ENCODE assay signal across 17 cellular contexts in the genomic region with DNA sequence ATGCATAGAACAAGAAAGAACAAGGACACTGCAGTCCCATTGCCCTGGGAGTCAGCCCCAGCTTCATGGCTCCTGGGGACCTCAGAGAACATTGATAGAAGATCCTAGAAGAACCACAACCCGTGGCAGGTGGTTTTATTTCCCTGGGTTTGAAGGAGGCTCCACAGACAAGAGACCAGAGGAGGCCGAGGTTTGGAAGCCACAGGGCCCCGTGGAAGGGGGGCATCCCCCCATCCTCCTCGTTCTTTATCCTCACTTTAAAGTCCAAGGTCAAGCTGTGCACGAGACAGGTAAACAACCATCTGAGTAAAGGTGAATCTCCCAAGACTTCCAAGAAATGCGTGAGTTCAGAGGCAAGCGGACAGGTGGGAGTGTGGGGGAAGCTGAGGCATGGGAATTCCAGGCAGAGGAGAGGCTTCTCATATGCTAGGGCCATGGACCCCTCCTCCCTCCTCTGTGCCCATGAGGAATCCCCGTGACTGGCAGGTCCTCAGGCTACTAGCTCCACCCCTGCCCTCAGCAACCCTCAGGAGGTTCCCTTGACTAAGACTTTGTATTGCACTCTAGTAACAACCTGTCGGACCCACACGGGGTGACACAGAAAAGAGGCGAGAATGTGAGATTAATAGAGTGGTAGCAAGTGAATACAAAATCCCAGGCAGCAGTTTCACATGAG. TPM values are rescaled to one million over a fixed set of nuclear protein-coding genes. Genes with fewer than 3 reads are reported as not detected.
DNase-seq lines count a peak whose midpoint lies in the region; ATAC-seq, FAIRE-seq and TF ChIP-seq lines count a peak whose summit lies in the region.
"Had no signal": no experiment of that assay in that cellular context is flagged by ENCODE, and none has a peak within 500 bp of the region (broad histone marks: within the 10 kb centered on the region; RNA-seq: fewer than 3 reads in every experiment).

No MANE protein-coding gene starts in this region.

- H4K20me1 ChIP-seq in K562 (replicated peaks; ENCODE audit: control insufficient read depth, insufficient read depth, low read length), result no peaks in the 10 kb centered on the region

- no peak for ATAC-seq in Right ventricle myocardium inferior
- ATAC-seq in K562, result no peak
- ATAC-seq in HG02759 (IDR thresholded peaks at IDR 0.05; ENCODE audit: unreplicated experiment), result no peak
- no peak for ATAC-seq in GM21529 (IDR thresholded peaks at IDR 0.05; ENCODE audit: unreplicated experiment)
- ATAC-seq: Panc1 had no signal

- TF ChIP-seq POLR2A in K562 (conservative IDR thresholded peaks at IDR 0.05) (no peak), thyroid gland (IDR thresholded peaks at IDR 0.05) (no peak)

- POLR2A ChIA-PET in K562 (lab: Yijun Ruan, JAX), result interaction anchor here (0.6 kb wide), 1 partner anchor 12 kb away, joined by 3 read pairs; no protein-coding TSS in a partner anchor

- H3K27me3 ChIP-seq in cardiac muscle cell (no peaks in the 10 kb centered on the region), K562 (ENCODE audit: control insufficient read depth in 2 of 2, insufficient read depth in 2 of 2, low read length in 2 of 2) (no peaks in the 10 kb centered on the region), mucosa of rectum (ENCODE audit: control insufficient read depth in 2 of 2, insufficient read depth in 2 of 2, low read length in 2 of 2) (no peaks in the 10 kb centered on the region), thyroid gland (no peaks in the 10 kb centered on the region)
- H3K27me3 ChIP-seq: breast epithelium, vagina had no signal

- BruUV-seq in K562 (replicated peaks; lab: Mats Ljungman, UMichigan), result no TSS peak

- TF ChIP-seq EP300 in K562 (IDR thresholded peaks at IDR 0.05; ENCODE audit: low read length), result no peak

- peak overlapping the region; percentile 24; the same call in 1 of the 2 replicates for H3K4me2 ChIP-seq in K562 (ENCODE audit: insufficient read depth, low read length)

- H3K9ac ChIP-seq in K562 (ENCODE audit: insufficient read depth in 1 of 2, low read depth in 2 of 2, low read length in 2 of 2) (peak overlapping the region in 1 of 2 experiments; percentile 64; a peak in 2 of 4 replicates), mucosa of rectum (ENCODE audit: low read depth in 1 of 2, low read length in 2 of 2) (no peak overlapping the region)

- no peak for TF ChIP-seq RAD21 in K562 (CRISPR knock-in tag; conservative IDR thresholded peaks at IDR 0.05 in 1 of 2, IDR thresholded peaks at IDR 0.05 in 1 of 2)

- H3K4me1 ChIP-seq in cardiac muscle cell (ENCODE audit: low read depth) (peaks cover 13% of the 10 kb centered on the region), K562 (replicated peaks in 1 of 2; ENCODE audit: control insufficient read depth in 2 of 2, insufficient read depth in 2 of 2, low read length in 2 of 2) (peaks cover 6 to 17% of the 10 kb centered on the region in 2 experiments; a peak in 3 of 5 replicates), mucosa of rectum (ENCODE audit: control insufficient read depth in 2 of 2, insufficient read depth in 2 of 2, low read length in 2 of 2) (peaks cover 8 to 14% of the 10 kb centered on the region in 2 donors), thyroid gland (peaks cover 18 to 30% of the 10 kb centered on the region in 2 donors)

- DNase-seq in cardiac muscle cell (ENCODE audit: low read depth in 1 of 2, low spot score in 1 of 2), result no peak
- DNase-seq in Right ventricle myocardium inferior (ENCODE audit: missing footprints), result no peak
- DNase-seq in K562 (ENCODE audit: extremely low read depth in 1 of 4, low spot score in 3 of 4), result no peak
- DNase-seq in thyroid gland, result peak; percentile 48 to 53
- DNase-seq in inferior parietal cortex (ENCODE audit: extremely low spot score), result no peak
- DNase-seq: activated gamma-delta T cell treated with Interleukin-2 at 50 U/mL for 16 hours, DMS53, NCI-H1417 treated with DMSO at 0.1 percent for 48 hours, NCI-H510A had no signal

- H3K9me1 ChIP-seq in K562 (ENCODE audit: control insufficient read depth, insufficient read depth, low read length), result no peaks in the 10 kb centered on the region

- in situ Hi-C loops in K562 (cut with MboI), result loop anchor here (25.0 kb wide), 4 partner anchors 102 to 1602 kb away; a partner anchor contains a TSS

- H3K27ac ChIP-seq in cardiac muscle cell, result peak overlapping the region; percentile 28
- no peak overlapping the region for H3K27ac ChIP-seq in K562 (ENCODE audit: extremely low read depth, low read depth, low read length)
- peak overlapping the region; percentile 62 to 71 for H3K27ac ChIP-seq in mucosa of rectum (ENCODE audit: low read depth in 2 of 2, low read length in 2 of 2)
- peak overlapping the region; percentile 76 to 88 (median 80) for H3K27ac ChIP-seq in thyroid gland
- H3K27ac ChIP-seq: vagina had no signal

- H3K4me3 ChIP-seq in cardiac muscle cell (no peak overlapping the region), K562 (no peak overlapping the region), mucosa of rectum (ENCODE audit: low read length in 2 of 2) (no peak overlapping the region), thyroid gland (replicated peaks in 1 of 3) (no peak overlapping the region)
- H3K4me3 ChIP-seq: lung had no signal

- no peaks in the 10 kb centered on the region for H3K36me3 ChIP-seq in cardiac muscle cell
- H3K36me3 ChIP-seq in K562 (ENCODE audit: control insufficient read depth, insufficient read depth, low read length), result no peaks in the 10 kb centered on the region
- no peaks in the 10 kb centered on the region for H3K36me3 ChIP-seq in mucosa of rectum (ENCODE audit: control insufficient read depth in 2 of 2, insufficient read depth in 2 of 2, low read length in 2 of 2)
- H3K36me3 ChIP-seq in thyroid gland, result no peaks in the 10 kb centered on the region
- H3K36me3 ChIP-seq: breast epithelium, vagina had no signal

- 57% methylated on average over 10 of the region's 11 CpGs for WGBS in K562 (ENCODE audit: insufficient coverage, low coverage, missing lambda C conversion rate)
- WGBS in thyroid gland, 2 donors, result 63 to 66% methylated on average over 11 of the region's 11 CpGs

- CTCF ChIA-PET in K562 (lab: Yijun Ruan, JAX; ENCODE audit: low intra/inter-chr PET ratio), result no interaction called here

- H3K9me3 ChIP-seq in cardiac muscle cell (ENCODE audit: low read depth) (no peaks in the 10 kb centered on the region), K562 (replicated peaks; ENCODE audit: control insufficient read depth, insufficient read depth, low read depth, low read length) (no peaks in the 10 kb centered on the region), mucosa of rectum (ENCODE audit: control insufficient read depth in 2 of 2, low read length in 2 of 2) (no peaks in the 10 kb centered on the region), thyroid gland (no peaks in the 10 kb centered on the region)
- H3K9me3 ChIP-seq: breast epithelium, vagina had no signal

- H3K79me2 ChIP-seq in K562 (ENCODE audit: control insufficient read depth, insufficient read depth, low read length), result no peaks in the 10 kb centered on the region

- TF ChIP-seq CTCF in cardiac muscle cell (IDR thresholded peaks at IDR 0.05; ENCODE audit: low read depth, low read length), result no peak
- TF ChIP-seq CTCF in K562 (IDR thresholded peaks at IDR 0.05 in 2 of 3, conservative IDR thresholded peaks at IDR 0.05 in 1 of 3; ENCODE audit: insufficient read depth in 2 of 3, low read depth in 1 of 3, low read length in 3 of 3), result no peak
- no peak for TF ChIP-seq CTCF in thyroid gland (IDR thresholded peaks at IDR 0.05)

- intact Hi-C loops in Right ventricle myocardium inferior (cut with DNase I), result no loop called here
- intact Hi-C loops in K562 (cut with micrococcal nuclease), result no loop called here
- intact Hi-C loops in thyroid gland (cut with DNase I), result no loop called here

- FAIRE-seq in K562 (lab: Jason Lieb, UNC), result no peak
- FAIRE-seq: endothelial cell of umbilical vein had no signal

- H2AFZ ChIP-seq in K562 (ENCODE audit: low read depth, low read length), result peak overlapping the region; percentile 66; the same call in 1 of the 2 replicates

RNA-seq across cellular contexts. Expression of a gene that starts 0.9 kb away (rescaled TPM):
- 23.6 and 30.4 TPM in 2 replicates for total RNA-seq in cardiac muscle cell
- 24.1 and 42.8 TPM in 2 replicates for polyA plus RNA-seq in cardiac muscle cell
- total RNA-seq in Right ventricle myocardium inferior, result 14.8 TPM
- 2.1 and 6.2 TPM in 2 replicates for total RNA-seq in K562 (2011; cell fraction: chromatin; rRNA removed; ENCODE audit: low replicate concordance)
- 3.9 and 4.2 TPM in 2 replicates for total RNA-seq in K562 (2011; cell fraction: nucleolus; rRNA removed)
- total RNA-seq in K562 (2011; cell fraction: nucleoplasm; rRNA removed), result 3.4 and 4.7 TPM in 2 replicates
- 21.2 and 30.2 TPM in 2 replicates for total RNA-seq in K562 (2014; rRNA removed)
- total RNA-seq in K562 (2014; rRNA removed; fragmentation: Illumina TruSeq; extraction: Trizol), result 9.6 and 11.6 TPM in 2 replicates
- 21.3 and 22.4 TPM in 2 replicates for total RNA-seq in K562 (2015; rRNA removed; fragmentation: Illumina TruSeq; extraction: Trizol)
- total RNA-seq in K562 (2021), result 15.3 and 15.6 TPM in 2 replicates
- polyA plus RNA-seq in K562 (2011; rRNA removed), result 2.9 and 3.4 TPM in 2 replicates
- polyA plus RNA-seq in K562 (2011; cell fraction: cytosol; rRNA removed), result 2.2 and 6.1 TPM in 2 replicates
- 1.7 and 5.0 TPM in 2 replicates for polyA plus RNA-seq in K562 (2011; cell fraction: nucleus; rRNA removed)
- 25.2 and 83.2 TPM in 2 replicates for polyA plus RNA-seq in K562 (2012)
- 30.1 and 33.7 TPM in 2 replicates for polyA plus RNA-seq in K562 (2014; fragmentation: Illumina TruSeq; extraction: Trizol)
- polyA plus RNA-seq in K562 (2014; fragmentation: Nextera tagmentation; extraction: Ambion mirVana), result 10 to 100 TPM; 16.6 to 22.9 TPM
- 15.6 and 15.8 TPM in 2 replicates for polyA plus RNA-seq in K562 (2014; rRNA removed)
- 0.67 and 0.99 TPM in 2 replicates for polyA minus RNA-seq in K562 (2011; rRNA and poly(A)+ RNA removed)
- polyA minus RNA-seq in K562 (2011; cell fraction: cytosol; rRNA and poly(A)+ RNA removed), result 0.46 and 0.57 TPM in 2 replicates
- 1.2 and 1.3 TPM in 2 replicates for polyA minus RNA-seq in K562 (2011; cell fraction: nucleus; rRNA and poly(A)+ RNA removed)
- 100 to 1,000 TPM in 2 of 4 donors, 10 to 100 TPM in 2; 84.9 to 162 (median 118) TPM for total RNA-seq in thyroid gland

RNA-seq across cellular contexts. Expression of a gene that starts 13.9 kb away (rescaled TPM):
- 0.67 and 1.6 TPM in 2 replicates for total RNA-seq in cardiac muscle cell
- polyA plus RNA-seq in cardiac muscle cell, result 0.83 and 5.4 TPM in 2 replicates
- total RNA-seq in Right ventricle myocardium inferior, result 1.8 TPM
- 1.3 and 2.9 TPM in 2 replicates for total RNA-seq in K562 (2011; cell fraction: chromatin; rRNA removed; ENCODE audit: low replicate concordance)
- 2.6 and 3.0 TPM in 2 replicates for total RNA-seq in K562 (2011; cell fraction: nucleolus; rRNA removed)
- total RNA-seq in K562 (2011; cell fraction: nucleoplasm; rRNA removed), result 1.5 and 2.9 TPM in 2 replicates
- total RNA-seq in K562 (2014; rRNA removed), result 1.8 and 3.2 TPM in 2 replicates
- 0.64 and 0.73 TPM in 2 replicates for total RNA-seq in K562 (2014; rRNA removed; fragmentation: Illumina TruSeq; extraction: Trizol)
- 1.6 and 1.9 TPM in 2 replicates for total RNA-seq in K562 (2015; rRNA removed; fragmentation: Illumina TruSeq; extraction: Trizol)
- total RNA-seq in K562 (2021), result 1.1 and 1.2 TPM in 2 replicates
- 0.39 and 0.92 TPM in 2 replicates for polyA plus RNA-seq in K562 (2011; rRNA removed)
- 0.27 and 1.2 TPM in 2 replicates for polyA plus RNA-seq in K562 (2011; cell fraction: cytosol; rRNA removed)
- 1.2 and 3.8 TPM in 2 replicates for polyA plus RNA-seq in K562 (2011; cell fraction: nucleus; rRNA removed)
- polyA plus RNA-seq in K562 (2012), result 2.4 and 5.4 TPM in 2 replicates
- polyA plus RNA-seq in K562 (2014; fragmentation: Illumina TruSeq; extraction: Trizol), result 1.3 and 2.1 TPM in 2 replicates
- 1 to 10 TPM; 2.4 to 2.9 TPM for polyA plus RNA-seq in K562 (2014; fragmentation: Nextera tagmentation; extraction: Ambion mirVana)
- polyA plus RNA-seq in K562 (2014; rRNA removed), result 1.5 and 1.7 TPM in 2 replicates
- polyA minus RNA-seq in K562 (2011; rRNA and poly(A)+ RNA removed), result 0.46 TPM in 1 of 2 replicates, not detected in the other
- polyA minus RNA-seq in K562 (2011; cell fraction: cytosol; rRNA and poly(A)+ RNA removed), result not detected in 2 replicates
- 0.22 and 0.67 TPM in 2 replicates for polyA minus RNA-seq in K562 (2011; cell fraction: nucleus; rRNA and poly(A)+ RNA removed)
- total RNA-seq in thyroid gland, result 10 to 100 TPM in 3 of 4 donors, 1 to 10 TPM in 1; 3.6 to 35.9 (median 20.9) TPM
- total RNA-seq: endothelial cell of umbilical vein, vagina had no signal
- polyA plus RNA-seq: endothelial cell of umbilical vein had no signal

RNA-seq across cellular contexts. Expression of a gene that starts 27.1 kb away (rescaled TPM):
- total RNA-seq in cardiac muscle cell, result not detected in 2 replicates
- polyA plus RNA-seq in cardiac muscle cell, result 1.4 and 2.4 TPM in 2 replicates
- total RNA-seq in Right ventricle myocardium inferior, result not detected
- total RNA-seq in K562 (2011; cell fraction: chromatin; rRNA removed; ENCODE audit: low replicate concordance), result 0.28 and 2.5 TPM in 2 replicates
- total RNA-seq in K562 (2011; cell fraction: nucleolus; rRNA removed), result 0.66 TPM in 1 of 2 replicates, not detected in the other
- total RNA-seq in K562 (2011; cell fraction: nucleoplasm; rRNA removed), result 0.61 and 0.88 TPM in 2 replicates
- total RNA-seq in K562 (2014; rRNA removed), result not detected in 2 replicates
- not detected in 2 replicates for total RNA-seq in K562 (2014; rRNA removed; fragmentation: Illumina TruSeq; extraction: Trizol)
- not detected in 2 replicates for total RNA-seq in K562 (2015; rRNA removed; fragmentation: Illumina TruSeq; extraction: Trizol)
- total RNA-seq in K562 (2021), result not detected in 2 replicates
- 0.54 TPM in 1 of 2 replicates, not detected in the other for polyA plus RNA-seq in K562 (2011; rRNA removed)
- not detected in 2 replicates for polyA plus RNA-seq in K562 (2011; cell fraction: cytosol; rRNA removed)
- polyA plus RNA-seq in K562 (2011; cell fraction: nucleus; rRNA removed), result 0.70 and 3.3 TPM in 2 replicates
- 0.14 TPM in 1 of 2 replicates, not detected in the other for polyA plus RNA-seq in K562 (2012)
- polyA plus RNA-seq in K562 (2014; fragmentation: Illumina TruSeq; extraction: Trizol), result not detected in 2 replicates
- not detected for polyA plus RNA-seq in K562 (2014; fragmentation: Nextera tagmentation; extraction: Ambion mirVana)
- polyA plus RNA-seq in K562 (2014; rRNA removed), result 0.16 TPM in 1 of 2 replicates, not detected in the other
- 0.78 TPM in 1 of 2 replicates, not detected in the other for polyA minus RNA-seq in K562 (2011; rRNA and poly(A)+ RNA removed)
- polyA minus RNA-seq in K562 (2011; cell fraction: cytosol; rRNA and poly(A)+ RNA removed), result not detected in 2 replicates
- polyA minus RNA-seq in K562 (2011; cell fraction: nucleus; rRNA and poly(A)+ RNA removed), result not detected in 2 replicates
- total RNA-seq in thyroid gland, result under 1 TPM in 2 of 4 donors, not detected in 2; 0.27 to 0.63 TPM
- total RNA-seq: breast epithelium, endothelial cell of umbilical vein, vagina had no signal
- polyA plus RNA-seq: lung had no signal

RNA-seq across cellular contexts. Expression of a gene that starts 57.0 kb away (rescaled TPM):
- 23.8 and 28.8 TPM in 2 replicates for total RNA-seq in cardiac muscle cell
- polyA plus RNA-seq in cardiac muscle cell, result 21.7 and 27.9 TPM in 2 replicates
- total RNA-seq in Right ventricle myocardium inferior, result 20.2 TPM
- total RNA-seq in K562 (2011; cell fraction: chromatin; rRNA removed; ENCODE audit: low replicate concordance), result 10.8 and 22.1 TPM in 2 replicates
- total RNA-seq in K562 (2011; cell fraction: nucleolus; rRNA removed), result 12.3 and 14.3 TPM in 2 replicates
- 10.2 and 15.3 TPM in 2 replicates for total RNA-seq in K562 (2011; cell fraction: nucleoplasm; rRNA removed)
- 33.1 and 36.1 TPM in 2 replicates for total RNA-seq in K562 (2014; rRNA removed)
- total RNA-seq in K562 (2014; rRNA removed; fragmentation: Illumina TruSeq; extraction: Trizol), result 16.3 and 21.2 TPM in 2 replicates
- 28.1 and 31.3 TPM in 2 replicates for total RNA-seq in K562 (2015; rRNA removed; fragmentation: Illumina TruSeq; extraction: Trizol)
- 34.2 and 41.1 TPM in 2 replicates for total RNA-seq in K562 (2021)
- 2.6 and 4.1 TPM in 2 replicates for polyA plus RNA-seq in K562 (2011; rRNA removed)
- 3.4 and 5.4 TPM in 2 replicates for polyA plus RNA-seq in K562 (2011; cell fraction: cytosol; rRNA removed)
- polyA plus RNA-seq in K562 (2011; cell fraction: nucleus; rRNA removed), result 14.1 and 26.6 TPM in 2 replicates
- polyA plus RNA-seq in K562 (2012), result 37.3 and 44.8 TPM in 2 replicates
- polyA plus RNA-seq in K562 (2014; fragmentation: Illumina TruSeq; extraction: Trizol), result 24.5 and 30.9 TPM in 2 replicates
- 10 to 100 TPM in 1 of 2 experiments, 1 to 10 TPM in 1; 6.0 to 11.9 TPM for polyA plus RNA-seq in K562 (2014; fragmentation: Nextera tagmentation; extraction: Ambion mirVana)
- polyA plus RNA-seq in K562 (2014; rRNA removed), result 14.4 and 16.5 TPM in 2 replicates
- polyA minus RNA-seq in K562 (2011; rRNA and poly(A)+ RNA removed), result 3.0 TPM in 2 replicates
- 6.4 and 11.7 TPM in 2 replicates for polyA minus RNA-seq in K562 (2011; cell fraction: cytosol; rRNA and poly(A)+ RNA removed)
- 8.3 and 15.3 TPM in 2 replicates for polyA minus RNA-seq in K562 (2011; cell fraction: nucleus; rRNA and poly(A)+ RNA removed)
- 10 to 100 TPM; 31.8 to 41.9 (median 36.9) TPM for total RNA-seq in thyroid gland

Comparison
In these comparisons a context has a peak if more than half of its experiments do, and no peak if none do; other contexts are left out.
1. DNase-seq: peak in thyroid gland (2 of 2); none in cardiac muscle cell (0 of 2), Right ventricle myocardium inferior (single experiment), K562 (0 of 4) and inferior parietal cortex (single experiment).